In genomic region chr4:153502584-153502983, GRCh38 we compare ENCODE assay signal across 16 cellular contexts. TPM values are rescaled to one million over a fixed set of nuclear protein-coding genes. Genes with fewer than 3 reads are reported as not detected.
DNase-seq lines count a peak whose midpoint lies in the region; ATAC-seq and TF ChIP-seq lines count a peak whose summit lies in the region.
"Had no signal": no experiment of that assay in that cellular context is flagged by ENCODE, and none has a peak within 500 bp of the region (broad histone marks: within the 10 kb centered on the region; RNA-seq: fewer than 3 reads in every experiment).

No MANE protein-coding gene starts in this region.

- H3K27me3 Mint-ChIP-seq in activated naive CD4-positive, alpha-beta T cell treated with anti-CD3 and anti-CD28 coated beads, Interleukin-2, amount 50 U/mL, for 24 hours, result no peaks in the 10 kb centered on the region
- no peaks in the 10 kb centered on the region for H3K27me3 Mint-ChIP-seq in T-helper 17 cell
- H3K27me3 Mint-ChIP-seq in mesothelial cell of epicardium (ENCODE audit: low read depth), result no peaks in the 10 kb centered on the region

- ATAC-seq in T-helper 17 cell, result no peak

- peak overlapping the region; percentile 66 for H3K4me3 Mint-ChIP-seq in activated naive CD4-positive, alpha-beta T cell treated with anti-CD3 and anti-CD28 coated beads, Interleukin-2, amount 50 U/mL, for 24 hours
- peak overlapping the region; percentile 68 for H3K4me3 Mint-ChIP-seq in T-helper 17 cell
- H3K4me3 Mint-ChIP-seq in mesothelial cell of epicardium, result no peak overlapping the region

- no peak for DNase-seq in activated naive CD4-positive, alpha-beta T cell treated with anti-CD3 and anti-CD28 coated beads, Interleukin-2, amount 50 U/mL, for 16 hours
- no peak for DNase-seq in T-helper 17 cell
- peak; percentile 60 for DNase-seq in fibroblast of peridontal ligament (ENCODE audit: extremely low read depth)
- no peak for DNase-seq in A172 (ENCODE audit: low spot score)
- no peak for DNase-seq in GM13977 (ENCODE audit: low spot score)
- no peak for DNase-seq in stimulated activated CD4-positive, alpha-beta T cell treated with anti-CD3 and anti-CD28 coated beads, Interleukin-4, amount 100 ng/mL, for 4 hours
- no peak for DNase-seq in mesothelial cell of epicardium (ENCODE audit: low spot score in 2 of 2, unreplicated experiment in 2 of 2)
- DNase-seq: activated gamma-delta T cell treated with Interleukin-2 at 50 U/mL for 16 hours, colonic mucosa, COR-L47, foreskin melanocyte, midbrain, NCI-H2081, NCI-H510A, trophoblast cell had no signal

- in situ Hi-C loops in GM13977 (cut with MboI; ENCODE audit: low pct_unique_long_range_greater_than_20kb, low sequenced_read_pairs, unreplicated experiment), result no loop called here

- H3K4me1 Mint-ChIP-seq in activated naive CD4-positive, alpha-beta T cell treated with anti-CD3 and anti-CD28 coated beads, Interleukin-2, amount 50 U/mL, for 24 hours, result peaks cover 91% of the 10 kb centered on the region
- peaks cover 64% of the 10 kb centered on the region for H3K4me1 Mint-ChIP-seq in T-helper 17 cell
- peaks cover 11% of the 10 kb centered on the region for H3K4me1 Mint-ChIP-seq in mesothelial cell of epicardium

- no peaks in the 10 kb centered on the region for H3K9me3 ChIP-seq in T-helper 17 cell (ENCODE audit: control insufficient read depth, low read length, poor library complexity, severe bottlenecking)
- H3K9me3 ChIP-seq: colonic mucosa had no signal

- TF ChIP-seq CTCF in GM13977 (IDR thresholded peaks at IDR 0.05; ENCODE audit: extremely low read depth, insufficient read depth, missing control alignments) (no peak), mesothelial cell of epicardium (IDR thresholded peaks at IDR 0.05; ENCODE audit: unreplicated experiment) (no peak)

- peaks cover 22% of the 10 kb centered on the region for H3K36me3 Mint-ChIP-seq in activated naive CD4-positive, alpha-beta T cell treated with anti-CD3 and anti-CD28 coated beads, Interleukin-2, amount 50 U/mL, for 24 hours
- H3K36me3 Mint-ChIP-seq in T-helper 17 cell (ENCODE audit: low read depth) (peaks cover 7% of the 10 kb centered on the region), mesothelial cell of epicardium (peaks cover 9% of the 10 kb centered on the region)

- peaks cover 6% of the 10 kb centered on the region for H3K9me3 Mint-ChIP-seq in activated naive CD4-positive, alpha-beta T cell treated with anti-CD3 and anti-CD28 coated beads, Interleukin-2, amount 50 U/mL, for 24 hours
- H3K9me3 Mint-ChIP-seq in mesothelial cell of epicardium, result peaks cover 12% of the 10 kb centered on the region

- peak overlapping the region; percentile 91 for H3K27ac Mint-ChIP-seq in activated naive CD4-positive, alpha-beta T cell treated with anti-CD3 and anti-CD28 coated beads, Interleukin-2, amount 50 U/mL, for 24 hours
- H3K27ac Mint-ChIP-seq in T-helper 17 cell (peak overlapping the region; percentile 82), mesothelial cell of epicardium (no peak overlapping the region)

RNA-seq across cellular contexts. Expression of gene TMEM131L, which starts 36.4 kb away (rescaled TPM):
- total RNA-seq in T-helper 17 cell, result 10 to 100 TPM; 83.8 to 92.7 TPM
- 8.6 and 9.0 TPM in 2 replicates for total RNA-seq in A172 (2014; rRNA removed; shearing (Covaris generic))
- total RNA-seq in mesothelial cell of epicardium, result 11.0 to 13.9 TPM (median 11.4 TPM) in 3 replicates
